In genomic region chr10:69742928-69743602, GRCh38 we compare ENCODE assay signal across 1 cellular context.
TF ChIP-seq lines count a peak whose summit lies in the region.

No MANE protein-coding gene starts in this region.

TF ChIP-seq in GM23338, 12 proteins besides CTCF, POLR2A, EP300 and RAD21 (continued from another document):
- TF ChIP-seq, protein P1, sequence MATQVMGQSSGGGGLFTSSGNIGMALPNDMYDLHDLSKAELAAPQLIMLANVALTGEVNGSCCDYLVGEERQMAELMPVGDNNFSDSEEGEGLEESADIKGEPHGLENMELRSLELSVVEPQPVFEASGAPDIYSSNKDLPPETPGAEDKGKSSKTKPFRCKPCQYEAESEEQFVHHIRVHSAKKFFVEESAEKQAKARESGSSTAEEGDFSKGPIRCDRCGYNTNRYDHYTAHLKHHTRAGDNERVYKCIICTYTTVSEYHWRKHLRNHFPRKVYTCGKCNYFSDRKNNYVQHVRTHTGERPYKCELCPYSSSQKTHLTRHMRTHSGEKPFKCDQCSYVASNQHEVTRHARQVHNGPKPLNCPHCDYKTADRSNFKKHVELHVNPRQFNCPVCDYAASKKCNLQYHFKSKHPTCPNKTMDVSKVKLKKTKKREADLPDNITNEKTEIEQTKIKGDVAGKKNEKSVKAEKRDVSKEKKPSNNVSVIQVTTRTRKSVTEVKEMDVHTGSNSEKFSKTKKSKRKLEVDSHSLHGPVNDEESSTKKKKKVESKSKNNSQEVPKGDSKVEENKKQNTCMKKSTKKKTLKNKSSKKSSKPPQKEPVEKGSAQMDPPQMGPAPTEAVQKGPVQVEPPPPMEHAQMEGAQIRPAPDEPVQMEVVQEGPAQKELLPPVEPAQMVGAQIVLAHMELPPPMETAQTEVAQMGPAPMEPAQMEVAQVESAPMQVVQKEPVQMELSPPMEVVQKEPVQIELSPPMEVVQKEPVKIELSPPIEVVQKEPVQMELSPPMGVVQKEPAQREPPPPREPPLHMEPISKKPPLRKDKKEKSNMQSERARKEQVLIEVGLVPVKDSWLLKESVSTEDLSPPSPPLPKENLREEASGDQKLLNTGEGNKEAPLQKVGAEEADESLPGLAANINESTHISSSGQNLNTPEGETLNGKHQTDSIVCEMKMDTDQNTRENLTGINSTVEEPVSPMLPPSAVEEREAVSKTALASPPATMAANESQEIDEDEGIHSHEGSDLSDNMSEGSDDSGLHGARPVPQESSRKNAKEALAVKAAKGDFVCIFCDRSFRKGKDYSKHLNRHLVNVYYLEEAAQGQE (IDR thresholded peaks at IDR 0.05; ENCODE audit: unreplicated experiment): no peak
- TF ChIP-seq ZNF114 (CRISPR knock-in tag; IDR thresholded peaks at IDR 0.05) (no peak), CREB1 (CRISPR knock-in tag; IDR thresholded peaks at IDR 0.05; ENCODE audit: low read depth) (no peak), EZH2phosphoT487 (IDR thresholded peaks at IDR 0.05; ENCODE audit: unreplicated experiment) (no peak), ZNF331 (CRISPR knock-in tag; IDR thresholded peaks at IDR 0.05; ENCODE audit: low read depth) (no peak), EZH2 (IDR thresholded peaks at IDR 0.05; ENCODE audit: low read depth, unreplicated experiment) (no peak), ETS1 (IDR thresholded peaks at IDR 0.05) (no peak), NANOG (IDR thresholded peaks at IDR 0.05; ENCODE audit: borderline replicate concordance) (no peak), STAT1 (IDR thresholded peaks at IDR 0.05; ENCODE audit: unreplicated experiment) (no peak)
